9 cellular contexts compared by ENCODE assay signal in genomic region chr6:157235600-157236039, GRCh38.
DNase-seq lines count a peak whose midpoint lies in the region; ATAC-seq and TF ChIP-seq lines count a peak whose summit lies in the region.
"Had no signal": no experiment of that assay in that cellular context is flagged by ENCODE, and none has a peak within 500 bp of the region (broad histone marks: within the 10 kb centered on the region; RNA-seq: fewer than 3 reads in every experiment).

No MANE protein-coding gene starts in this region.

- peaks cover 25% of the 10 kb centered on the region for H3K27me3 ChIP-seq in fibroblast of lung (ENCODE audit: control insufficient read depth, insufficient read depth, low read length)
- H3K27me3 ChIP-seq in mucosa of rectum (ENCODE audit: control insufficient read depth in 2 of 2, insufficient read depth in 2 of 2, low read length in 2 of 2) = peaks cover 0 to 14% of the 10 kb centered on the region in 2 donors

- no peaks in the 10 kb centered on the region for H3K9me3 ChIP-seq in fibroblast of lung (ENCODE audit: control insufficient read depth, insufficient read depth, low read depth, low read length)
- H3K9me3 ChIP-seq in mucosa of rectum (ENCODE audit: control insufficient read depth in 2 of 2, low read length in 2 of 2) = no peaks in the 10 kb centered on the region

- H3K4me1 ChIP-seq in fibroblast of lung (ENCODE audit: control insufficient read depth, extremely low read depth, insufficient read depth, low read length) (peaks cover 3% of the 10 kb centered on the region), mucosa of rectum (ENCODE audit: control insufficient read depth in 2 of 2, insufficient read depth in 2 of 2, low read length in 2 of 2) (peaks cover 16 to 20% of the 10 kb centered on the region in 2 donors)

- ATAC-seq in activated T-cell treated with anti-CD3 and anti-CD28 coated beads, Interleukin-2, amount 50 U/mL, for 72 hours (replicated peaks in 1 of 2) = peak; percentile 85 to 89
- peak; percentile 83 for ATAC-seq in stimulated activated naive CD8-positive, alpha-beta T cell treated with anti-CD3 and anti-CD28 coated beads, Interleukin-15, amount 100 ng/mL, for 72 hours
- no peak for ATAC-seq in GM21390 (IDR thresholded peaks at IDR 0.05; ENCODE audit: unreplicated experiment)
- ATAC-seq: K562 had no signal

- peak; percentile 51 to 68 for TF ChIP-seq CTCF in fibroblast of lung (conservative IDR thresholded peaks at IDR 0.05 in 1 of 2, IDR thresholded peaks at IDR 0.05 in 1 of 2; ENCODE audit: low read depth in 1 of 2, low read length in 2 of 2)

- H3K9me3 Mint-ChIP-seq in activated T-cell treated with anti-CD3 and anti-CD28 coated beads, Interleukin-2, amount 50 U/mL, for 72 hours = peaks cover 4% of the 10 kb centered on the region in 2 donors
- H3K9me3 Mint-ChIP-seq in stimulated activated naive CD8-positive, alpha-beta T cell treated with anti-CD3 and anti-CD28 coated beads, Interleukin-15, amount 100 ng/mL, for 72 hours = no peaks in the 10 kb centered on the region

- H3K4me1 Mint-ChIP-seq in activated T-cell treated with anti-CD3 and anti-CD28 coated beads, Interleukin-2, amount 50 U/mL, for 72 hours (ENCODE audit: low read depth) = peaks cover 14% of the 10 kb centered on the region
- H3K4me1 Mint-ChIP-seq in stimulated activated naive CD8-positive, alpha-beta T cell treated with anti-CD3 and anti-CD28 coated beads, Interleukin-15, amount 100 ng/mL, for 72 hours = peaks cover 20% of the 10 kb centered on the region

- peaks cover 2 to 3% of the 10 kb centered on the region in 2 donors for H3K36me3 Mint-ChIP-seq in activated T-cell treated with anti-CD3 and anti-CD28 coated beads, Interleukin-2, amount 50 U/mL, for 72 hours (ENCODE audit: insufficient read depth in 2 of 2)

- H4K20me1 ChIP-seq in fibroblast of lung (ENCODE audit: control insufficient read depth, extremely low read depth, insufficient read depth, low read length) = no peaks in the 10 kb centered on the region

- peak; percentile 79 for DNase-seq in G401 (ENCODE audit: low spot score)
- DNase-seq in Kasumi-1 (lab: John Stamatoyannopoulos, UW) = peak; percentile 56 to 68
- peak; percentile 66 to 69 for DNase-seq in activated T-cell treated with anti-CD3 and anti-CD28 coated beads, Interleukin-2, amount 50 U/mL, for 72 hours
- DNase-seq in fibroblast of lung (ENCODE audit: low read depth in 2 of 2) = peak; percentile 56 to 58
- DNase-seq in stimulated activated naive CD8-positive, alpha-beta T cell treated with anti-CD3 and anti-CD28 coated beads, Interleukin-15, amount 100 ng/mL, for 72 hours = peak; percentile 52 to 55
- no peak for DNase-seq in DMS153 treated with DMSO at 0.1 percent for 48 hours (lab: John Stamatoyannopoulos, UW; ENCODE audit: unreplicated experiment)

- H3K4me3 ChIP-seq in fibroblast of lung (replicated peaks in 1 of 4; ENCODE audit: control extremely low read depth in 1 of 4, insufficient read depth in 1 of 4, low read depth in 3 of 4, low read length in 4 of 4) (peak overlapping the region; percentile 38 to 53 (median 51)), mucosa of rectum (ENCODE audit: low read length in 2 of 2) (peak overlapping the region; percentile 61 to 72)
- H3K4me3 ChIP-seq: K562 had no signal

- peaks cover 50% of the 10 kb centered on the region for H3K27me3 Mint-ChIP-seq in activated T-cell treated with anti-CD3 and anti-CD28 coated beads, Interleukin-2, amount 50 U/mL, for 72 hours (ENCODE audit: low read depth)
- H3K27me3 Mint-ChIP-seq in stimulated activated naive CD8-positive, alpha-beta T cell treated with anti-CD3 and anti-CD28 coated beads, Interleukin-15, amount 100 ng/mL, for 72 hours = peaks cover 66% of the 10 kb centered on the region

- H3K27ac Mint-ChIP-seq in activated T-cell treated with anti-CD3 and anti-CD28 coated beads, Interleukin-2, amount 50 U/mL, for 72 hours = no peak overlapping the region
- H3K27ac Mint-ChIP-seq in stimulated activated naive CD8-positive, alpha-beta T cell treated with anti-CD3 and anti-CD28 coated beads, Interleukin-15, amount 100 ng/mL, for 72 hours = peak overlapping the region; percentile 71 to 83

- peak overlapping the region; percentile 43 for H2AFZ ChIP-seq in fibroblast of lung (ENCODE audit: low read length)

- H3K36me3 ChIP-seq in fibroblast of lung (ENCODE audit: control insufficient read depth, insufficient read depth, low read length) (no peaks in the 10 kb centered on the region), mucosa of rectum (ENCODE audit: control insufficient read depth in 2 of 2, insufficient read depth in 2 of 2, low read length in 2 of 2) (no peaks in the 10 kb centered on the region)

- no peaks in the 10 kb centered on the region for H3K79me2 ChIP-seq in fibroblast of lung (ENCODE audit: control insufficient read depth, insufficient read depth, low read length)

- H3K4me3 Mint-ChIP-seq in activated T-cell treated with anti-CD3 and anti-CD28 coated beads, Interleukin-2, amount 50 U/mL, for 72 hours = peak overlapping the region; percentile 98
- H3K4me3 Mint-ChIP-seq in stimulated activated naive CD8-positive, alpha-beta T cell treated with anti-CD3 and anti-CD28 coated beads, Interleukin-15, amount 100 ng/mL, for 72 hours = peak overlapping the region; percentile 90 to 98

- peak overlapping the region; percentile 75 for H3K4me2 ChIP-seq in fibroblast of lung (ENCODE audit: extremely low read depth, insufficient read depth, low read length)

- H3K27ac ChIP-seq in fibroblast of lung (ENCODE audit: insufficient read depth, low read length) = no peak overlapping the region
- H3K27ac ChIP-seq in mucosa of rectum (ENCODE audit: low read depth in 2 of 2, low read length in 2 of 2) = peak overlapping the region in 1 of 2 donors; percentile 23

- H3K9ac ChIP-seq in fibroblast of lung (ENCODE audit: insufficient read depth, low read length) (no peak overlapping the region), mucosa of rectum (ENCODE audit: low read depth in 1 of 2, low read length in 2 of 2) (peak overlapping the region; percentile 60 to 68)

- in situ Hi-C loops in G401 (cut with HindIII; ENCODE audit: low sequenced_read_pairs) = no loop called here
